21 cellular contexts compared by ENCODE assay signal in the genomic region with DNA sequence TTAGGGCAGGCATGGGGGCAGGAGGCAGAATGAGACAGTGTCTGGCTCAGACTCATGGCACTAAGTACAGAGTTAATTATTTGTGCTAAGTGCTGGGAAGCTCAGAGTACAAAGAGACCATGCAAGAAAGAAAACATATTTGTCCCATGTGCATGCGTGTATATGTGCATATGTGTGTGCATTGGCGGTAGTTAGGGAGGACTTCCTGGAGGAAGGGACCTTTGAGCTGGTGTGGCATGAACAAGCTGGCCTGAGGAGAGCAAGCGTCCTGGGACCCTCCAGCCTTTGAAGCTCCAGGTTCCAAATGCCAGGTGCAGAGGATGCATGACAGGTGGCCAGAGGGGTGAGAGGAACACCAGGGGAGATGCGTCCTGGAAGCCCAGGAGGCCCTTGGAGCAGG. TPM values are rescaled to one million over a fixed set of nuclear protein-coding genes. Genes with fewer than 3 reads are reported as not detected.
A peak's percentile ranks its signal among the peaks of the same experiment; 100 is the strongest.
DNase-seq lines count a peak whose midpoint lies in the region; ATAC-seq, FAIRE-seq and TF ChIP-seq lines count a peak whose summit lies in the region.
"Had no signal": no experiment of that assay in that cellular context is flagged by ENCODE, and none has a peak within 500 bp of the region (broad histone marks: within the 10 kb centered on the region; RNA-seq: fewer than 3 reads in every experiment).

No MANE protein-coding gene starts in this region.

- no peak overlapping the region for H3K4me3 Mint-ChIP-seq in activated T-helper 1 cell treated with anti-CD3 and anti-CD28 coated beads, Interleukin-12 subunit alpha, Interleukin-12 subunit beta, Interleukin-2, Interleukin-4 antibody, amounts not matched to agents 30 ng/mL and 10 ng/mL and 1 ng/mL, durations not matched to agents 14 hours and 24 hours and 36 hours
- H3K4me3 Mint-ChIP-seq: CD8-positive, alpha-beta memory T cell had no signal

- no peak overlapping the region for H3K4me3 ChIP-seq in HepG2 (replicated peaks in 1 of 3; ENCODE audit: insufficient read depth in 1 of 3, low read depth in 2 of 3, low read length in 3 of 3)
- H3K4me3 ChIP-seq in right lobe of liver: no peak overlapping the region
- H3K4me3 ChIP-seq in fibroblast of the aortic adventitia (ENCODE audit: low read depth, low read length): peak overlapping the region; percentile 44
- no peak overlapping the region for H3K4me3 ChIP-seq in neuronal stem cell (ENCODE audit: low read length in 2 of 2)
- no peak overlapping the region for H3K4me3 ChIP-seq in lower leg skin (ENCODE audit: low read depth, poor library complexity, severe bottlenecking)
- H3K4me3 ChIP-seq: GM12878, GM23248 had no signal

- no peaks in the 10 kb centered on the region for H3K4me1 Mint-ChIP-seq in activated T-helper 1 cell treated with anti-CD3 and anti-CD28 coated beads, Interleukin-12 subunit alpha, Interleukin-12 subunit beta, Interleukin-2, Interleukin-4 antibody, amounts not matched to agents 30 ng/mL and 10 ng/mL and 1 ng/mL, durations not matched to agents 14 hours and 24 hours and 36 hours (ENCODE audit: low read depth)
- H3K4me1 Mint-ChIP-seq: CD8-positive, alpha-beta memory T cell had no signal

- CTCF ChIA-PET in HepG2 (lab: Yijun Ruan, JAX; ENCODE audit: low intra/inter-chr PET ratio, low total read pairs): no interaction called here

- H2AFZ ChIP-seq in HepG2 (ENCODE audit: low read length) (no peak overlapping the region), neuronal stem cell (ENCODE audit: low read length) (no peak overlapping the region)
- H2AFZ ChIP-seq: GM23248 had no signal

- H3K4ac ChIP-seq in neuronal stem cell (ENCODE audit: low read length): no peak overlapping the region

- H3K9me3 ChIP-seq in HepG2 (ENCODE audit: low read length): no peaks in the 10 kb centered on the region
- H3K9me3 ChIP-seq in right lobe of liver: no peaks in the 10 kb centered on the region
- H3K9me3 ChIP-seq in neuronal stem cell (replicated peaks in 1 of 2; ENCODE audit: control insufficient read depth in 2 of 2, insufficient read depth in 1 of 2, low read depth in 1 of 2, low read length in 2 of 2): no peaks in the 10 kb centered on the region
- H3K9me3 ChIP-seq: BE2C had no signal

- H2BK5ac ChIP-seq in neuronal stem cell (ENCODE audit: low read length): no peak overlapping the region

- TF ChIP-seq CTCF in HepG2 (CRISPR knock-in tag; IDR thresholded peaks at IDR 0.05) (no peak), right lobe of liver (IDR thresholded peaks at IDR 0.05) (no peak), fibroblast of the aortic adventitia (IDR thresholded peaks at IDR 0.05; ENCODE audit: insufficient read depth, low read length) (no peak), lower leg skin (IDR thresholded peaks at IDR 0.05) (no peak)

- TF ChIP-seq POLR2A in HepG2 (IDR thresholded peaks at IDR 0.05; ENCODE audit: insufficient read depth in 1 of 2, low read depth in 2 of 2, low read length in 2 of 2) (no peak), right lobe of liver (IDR thresholded peaks at IDR 0.05) (no peak), lower leg skin (IDR thresholded peaks at IDR 0.05) (no peak)

- H4K8ac ChIP-seq in neuronal stem cell (ENCODE audit: low read depth, low read length): no peak overlapping the region

- H3K27me3 ChIP-seq in HepG2 (ENCODE audit: control insufficient read depth in 1 of 2, insufficient read depth in 2 of 2, low read length in 2 of 2): no peaks in the 10 kb centered on the region
- H3K27me3 ChIP-seq in right lobe of liver: no peaks in the 10 kb centered on the region
- H3K27me3 ChIP-seq in neuronal stem cell (ENCODE audit: control insufficient read depth in 3 of 3, insufficient read depth in 3 of 3, low read depth in 1 of 3, low read length in 3 of 3): no peaks in the 10 kb centered on the region
- H3K27me3 ChIP-seq: BE2C had no signal

- no peak overlapping the region for H3K9ac ChIP-seq in HepG2 (ENCODE audit: insufficient read depth, low read depth, low read length)
- H3K9ac ChIP-seq in neuronal stem cell (ENCODE audit: low read depth, low read length, poor library complexity): no peak overlapping the region
- H3K9ac ChIP-seq: GM23248 had no signal

- TF ChIP-seq EP300 in HepG2 (IDR thresholded peaks at IDR 0.05; ENCODE audit: low read depth in 2 of 2, low read length in 2 of 2) (no peak), HepG2 (CRISPR knock-in tag; IDR thresholded peaks at IDR 0.05; ENCODE audit: borderline replicate concordance) (no peak)

- no peak overlapping the region for H3K27ac Mint-ChIP-seq in activated T-helper 1 cell treated with anti-CD3 and anti-CD28 coated beads, Interleukin-12 subunit alpha, Interleukin-12 subunit beta, Interleukin-2, Interleukin-4 antibody, amounts not matched to agents 30 ng/mL and 10 ng/mL and 1 ng/mL, durations not matched to agents 14 hours and 24 hours and 36 hours
- H3K27ac Mint-ChIP-seq: CD8-positive, alpha-beta memory T cell had no signal

- H3K79me1 ChIP-seq in neuronal stem cell (ENCODE audit: low read depth, low read length): peaks cover 13% of the 10 kb centered on the region

- peaks cover 66% of the 10 kb centered on the region for H3K79me2 ChIP-seq in HepG2 (ENCODE audit: insufficient read depth, low read length)

- H3K9me3 Mint-ChIP-seq in activated T-helper 1 cell treated with anti-CD3 and anti-CD28 coated beads, Interleukin-12 subunit alpha, Interleukin-12 subunit beta, Interleukin-2, Interleukin-4 antibody, amounts not matched to agents 30 ng/mL and 10 ng/mL and 1 ng/mL, durations not matched to agents 14 hours and 24 hours and 36 hours: no peaks in the 10 kb centered on the region
- H3K9me3 Mint-ChIP-seq: CD8-positive, alpha-beta memory T cell had no signal

- no peak overlapping the region for H4K91ac ChIP-seq in neuronal stem cell (ENCODE audit: low read depth, low read length, poor library complexity)

- H3K4me2 ChIP-seq in HepG2 (ENCODE audit: low read depth, low read length) (no peak overlapping the region), neuronal stem cell (ENCODE audit: insufficient read depth, low read length, poor library complexity, severe bottlenecking) (no peak overlapping the region)

- no peak for DNase-seq in HepG2 (ENCODE audit: low spot score)
- DNase-seq in right lobe of liver: no peak
- DNase-seq in fibroblast of the aortic adventitia (ENCODE audit: low read depth): no peak
- DNase-seq in neuronal stem cell (ENCODE audit: low spot score): no peak
- DNase-seq in lower leg skin (ENCODE audit: low spot score in 2 of 2): no peak
- DNase-seq in activated T-helper 1 cell treated with anti-CD3 and anti-CD28 coated beads, Interleukin-12 subunit alpha, Interleukin-12 subunit beta, Interleukin-2, Interleukin-4 antibody, amounts not matched to agents 30 ng/mL and 10 ng/mL and 1 ng/mL, durations not matched to agents 14 hours and 24 hours and 36 hours (ENCODE audit: low spot score): no peak
- no peak for DNase-seq in central memory CD4-positive, alpha-beta T cell
- DNase-seq: BE2C, DND-41, GM23248, KG1, NCI-H1436 treated with DMSO at 0.1 percent for 48 hours, NCI-H2029 treated with DMSO at 0.1 percent for 48 hours, NCI-H510A, NCI-H774 had no signal

- POLR2A ChIA-PET in HepG2 (lab: Yijun Ruan, JAX): no interaction called here

- H3K36me3 Mint-ChIP-seq in activated T-helper 1 cell treated with anti-CD3 and anti-CD28 coated beads, Interleukin-12 subunit alpha, Interleukin-12 subunit beta, Interleukin-2, Interleukin-4 antibody, amounts not matched to agents 30 ng/mL and 10 ng/mL and 1 ng/mL, durations not matched to agents 14 hours and 24 hours and 36 hours (ENCODE audit: low read depth): no peaks in the 10 kb centered on the region
- H3K36me3 Mint-ChIP-seq: CD8-positive, alpha-beta memory T cell had no signal

- in situ Hi-C loops in HepG2 (cut with HindIII; ENCODE audit: extremely low pct_ligation_motif_present, low pct_unique_long_range_greater_than_20kb): no loop called here

- H2BK12ac ChIP-seq in neuronal stem cell (ENCODE audit: low read length): no peak overlapping the region

- H3K27ac ChIP-seq in HepG2 (ENCODE audit: extremely low read length, insufficient read depth, low read length): no peak overlapping the region
- H3K27ac ChIP-seq in right lobe of liver: no peak overlapping the region
- H3K27ac ChIP-seq in neuronal stem cell (replicated peaks; ENCODE audit: low read length): no peak overlapping the region
- H3K27ac ChIP-seq: 22Rv1, GM23248 had no signal

- FAIRE-seq in HepG2 (lab: Jason Lieb, UNC): no peak
- FAIRE-seq: G401.6, GM12878 had no signal

- H2BK15ac ChIP-seq in neuronal stem cell (ENCODE audit: low read length): peak overlapping the region; percentile 17

- H3K27me3 Mint-ChIP-seq in activated T-helper 1 cell treated with anti-CD3 and anti-CD28 coated beads, Interleukin-12 subunit alpha, Interleukin-12 subunit beta, Interleukin-2, Interleukin-4 antibody, amounts not matched to agents 30 ng/mL and 10 ng/mL and 1 ng/mL, durations not matched to agents 14 hours and 24 hours and 36 hours (ENCODE audit: insufficient read depth): peaks cover 12% of the 10 kb centered on the region

- 0 out of 2 replicates have a peak, but pooled peaks cover 2% of the 10 kb centered on the region for H4K20me1 ChIP-seq in HepG2 (ENCODE audit: insufficient read depth, low read length)

- H3K4me1 ChIP-seq in HepG2 (ENCODE audit: insufficient read depth, low read length): peaks cover 33% of the 10 kb centered on the region
- peaks cover 0 to 6% (median 0%) of the 10 kb centered on the region in 4 donors for H3K4me1 ChIP-seq in right lobe of liver
- peaks cover 10 to 47% of the 10 kb centered on the region in 2 donors for H3K4me1 ChIP-seq in neuronal stem cell (ENCODE audit: control insufficient read depth in 2 of 2, insufficient read depth in 1 of 2, low read depth in 1 of 2, low read length in 2 of 2)
- H3K4me1 ChIP-seq: BE2C had no signal

- 90% methylated on average over 4 of the region's 4 CpGs for WGBS in HepG2 (ENCODE audit: low lambda C conversion rate)
- 77% methylated on average over 2 of the region's 4 CpGs for WGBS in right lobe of liver (ENCODE audit: insufficient coverage, low coverage, low lambda C conversion rate, missing lambda C conversion rate)
- WGBS in neuronal stem cell (ENCODE audit: extremely low coverage in 2 of 2, insufficient read length in 2 of 2, insufficient replicate concordance in 1 of 2), 2 donors: no CpG with 5 or more reads among the region's 4 CpGs
- 77 to 88% methylated on average over 4 of the region's 4 CpGs for WGBS in lower leg skin, 2 donors

- H3K14ac ChIP-seq in neuronal stem cell (ENCODE audit: low read length): no peak overlapping the region

- peak overlapping the region; percentile 28 for H2AK5ac ChIP-seq in neuronal stem cell (ENCODE audit: low read depth, low read length)

- ATAC-seq in HepG2: no peak
- no peak for ATAC-seq in right lobe of liver
- ATAC-seq in HG02870 (IDR thresholded peaks at IDR 0.05; ENCODE audit: unreplicated experiment): no peak
- ATAC-seq: GM12878, HCT116 had no signal

- no peak for TF ChIP-seq RAD21 in HepG2 (CRISPR knock-in tag; IDR thresholded peaks at IDR 0.05)

- H3K18ac ChIP-seq in neuronal stem cell (ENCODE audit: low read length): peak overlapping the region; percentile 97

- BruUV-seq in HepG2 (replicated peaks; lab: Mats Ljungman, UMichigan): no TSS peak

- peak overlapping the region; percentile 78 for H2BK120ac ChIP-seq in neuronal stem cell (ENCODE audit: low read depth, low read length)

- intact Hi-C loops in HepG2 (cut with micrococcal nuclease; ENCODE audit: unreplicated experiment): loop anchor here (10.0 kb wide), 1 partner anchor 46 kb away; no protein-coding TSS in a partner anchor
- intact Hi-C loops in right lobe of liver (cut with DNase I): no loop called here
- intact Hi-C loops in lower leg skin (cut with DNase I; ENCODE audit: low total_unique reads): no loop called here
- intact Hi-C loops in activated T-helper 1 cell treated with anti-CD3 and anti-CD28 coated beads, Interleukin-12 subunit alpha, Interleukin-12 subunit beta, Interleukin-2, Interleukin-4 antibody, amounts not matched to agents 30 ng/mL and 10 ng/mL and 1 ng/mL, durations not matched to agents 14 hours and 24 hours and 36 hours (cut with micrococcal nuclease): no loop called here

- peaks cover 0 to 19% of the 10 kb centered on the region in 2 experiments; a peak in 3 of 5 replicates for H3K36me3 ChIP-seq in HepG2 (replicated peaks in 1 of 2; ENCODE audit: control insufficient read depth in 1 of 2, insufficient read depth in 2 of 2, low read length in 2 of 2)
- no peaks in the 10 kb centered on the region for H3K36me3 ChIP-seq in right lobe of liver
- peaks cover 2 to 17% of the 10 kb centered on the region in 2 donors for H3K36me3 ChIP-seq in neuronal stem cell (replicated peaks in 1 of 2; ENCODE audit: control insufficient read depth in 2 of 2, insufficient read depth in 2 of 2, low read length in 2 of 2)
- H3K36me3 ChIP-seq: BE2C had no signal

- H3K23ac ChIP-seq in neuronal stem cell (ENCODE audit: low read depth, low read length, poor library complexity): no peak overlapping the region

RNA-seq across cellular contexts. Expression of a gene that starts 6.1 kb away (rescaled TPM):
- total RNA-seq in HepG2 (2016; rRNA removed; fragmentation: Illumina TruSeq; extraction: Trizol): 21.6 and 37.3 TPM in 2 replicates
- total RNA-seq in HepG2 (2016; cell fraction: cytosol; rRNA removed; fragmentation: Illumina TruSeq; extraction: Trizol; ENCODE audit: low read depth): 8.8 and 10.2 TPM in 2 replicates
- total RNA-seq in HepG2 (2016; cell fraction: insoluble cytoplasmic fraction; rRNA removed; fragmentation: Illumina TruSeq; extraction: Trizol): 17.3 and 38.6 TPM in 2 replicates
- total RNA-seq in HepG2 (2016; cell fraction: membrane; rRNA removed; fragmentation: Illumina TruSeq; extraction: Trizol): 18.8 and 20.1 TPM in 2 replicates
- 59.3 and 79.5 TPM in 2 replicates for total RNA-seq in HepG2 (2016; cell fraction: nucleus; rRNA removed; fragmentation: Illumina TruSeq; extraction: Trizol)
- polyA plus RNA-seq in HepG2 (2011; rRNA removed): 103 and 108 TPM in 2 replicates
- 113 and 152 TPM in 2 replicates for polyA plus RNA-seq in HepG2 (2011; cell fraction: cytosol; rRNA removed)
- 98.0 and 115 TPM in 2 replicates for polyA plus RNA-seq in HepG2 (2011; cell fraction: nucleus; rRNA removed)
- polyA plus RNA-seq in HepG2 (2012): 98.1 and 136 TPM in 2 replicates
- polyA plus RNA-seq in HepG2 (2016; cell fraction: cytosol; fragmentation: Illumina TruSeq; extraction: Trizol; ENCODE audit: low read depth): 21.8 and 25.0 TPM in 2 replicates
- 38.9 and 51.0 TPM in 2 replicates for polyA plus RNA-seq in HepG2 (2016; cell fraction: insoluble cytoplasmic fraction; fragmentation: Illumina TruSeq; extraction: Trizol; ENCODE audit: low read depth)
- polyA plus RNA-seq in HepG2 (2016; cell fraction: membrane; fragmentation: Illumina TruSeq; extraction: Trizol; ENCODE audit: low read depth): 28.4 and 31.5 TPM in 2 replicates
- polyA plus RNA-seq in HepG2 (2016; cell fraction: nucleus; fragmentation: Illumina TruSeq; extraction: Trizol; ENCODE audit: insufficient read depth, low read depth): 173 and 175 TPM in 2 replicates
- 21.3 and 128 TPM in 2 replicates for polyA minus RNA-seq in HepG2 (2011; rRNA and poly(A)+ RNA removed; ENCODE audit: low replicate concordance)
- polyA minus RNA-seq in HepG2 (2011; cell fraction: cytosol; rRNA and poly(A)+ RNA removed): 68.7 and 81.8 TPM in 2 replicates
- polyA minus RNA-seq in HepG2 (2011; cell fraction: nucleus; rRNA and poly(A)+ RNA removed): 30.7 and 34.8 TPM in 2 replicates
- 1 to 10 TPM; 1.6 to 6.6 (median 3.4) TPM for total RNA-seq in right lobe of liver
- total RNA-seq in fibroblast of the aortic adventitia (ENCODE audit: low replicate concordance): 335 and 561 TPM in 2 replicates
- 160 TPM for polyA plus RNA-seq in neuronal stem cell (2013, experiment 1 of 2)
- 157 TPM for polyA plus RNA-seq in neuronal stem cell (2013, experiment 2 of 2)
- total RNA-seq in lower leg skin: 100 to 1,000 TPM; 114 to 414 (median 163) TPM
- not detected in 2 replicates for total RNA-seq in activated T-helper 1 cell treated with anti-CD3 and anti-CD28 coated beads, Interleukin-12 subunit alpha, Interleukin-12 subunit beta, Interleukin-2, Interleukin-4 antibody, amounts not matched to agents 30 ng/mL and 10 ng/mL and 1 ng/mL, durations not matched to agents 14 hours and 24 hours and 36 hours
- total RNA-seq: CD8-positive, alpha-beta memory T cell had no signal
- polyA plus RNA-seq: CD8-positive, alpha-beta memory T cell had no signal
